In genomic region chr11:112364962-112365481, GRCh38 we compare ENCODE assay signal across 10 cellular contexts.
DNase-seq lines count a peak whose midpoint lies in the region; TF ChIP-seq lines count a peak whose summit lies in the region.
"Had no signal": no experiment of that assay in that cellular context is flagged by ENCODE, and none has a peak within 500 bp of the region (broad histone marks: within the 10 kb centered on the region; RNA-seq: fewer than 3 reads in every experiment).

No MANE protein-coding gene starts in this region.

- H3K4ac ChIP-seq in trophoblast cell (ENCODE audit: low read depth, low read length) = no peak overlapping the region

- H3K23ac ChIP-seq in trophoblast cell (ENCODE audit: low read length) = no peak overlapping the region

- DNase-seq in DMS53 (lab: John Stamatoyannopoulos, UW) (peak; percentile 66), epithelial cell of prostate (ENCODE audit: low read depth, low spot score) (peak; percentile 86), trophoblast cell (peak; percentile 52 to 68), activated gamma-delta T cell (lab: John Stamatoyannopoulos, UW) (no peak), NCI-H446 treated with DMSO at 0.1 percent for 48 hours (lab: John Stamatoyannopoulos, UW) (no peak), HK-2 (ENCODE audit: unreplicated experiment) (no peak)
- no peak for DNase-seq in activated naive CD4-positive, alpha-beta T cell (lab: John Stamatoyannopoulos, UW)
- DNase-seq: activated CD4-positive, alpha-beta T cell treated with anti-CD3 and anti-CD28 coated beads, Interleukin-2, amount 50 U/mL, for 4 hours; thyroid gland had no signal

- no peaks in the 10 kb centered on the region for H3K36me3 ChIP-seq in trophoblast cell (ENCODE audit: control insufficient read depth in 1 of 2, insufficient read depth in 2 of 2, low read length in 2 of 2)
- H3K36me3 ChIP-seq: thyroid gland had no signal

- H3K9me3 ChIP-seq in trophoblast cell (ENCODE audit: insufficient read depth, low read depth, low read length) = no peaks in the 10 kb centered on the region
- H3K9me3 ChIP-seq: thyroid gland had no signal

- H3K27me3 ChIP-seq in trophoblast cell (ENCODE audit: insufficient read depth, low read length) = no peaks in the 10 kb centered on the region
- H3K27me3 ChIP-seq: thyroid gland had no signal

- no peak overlapping the region for H2BK5ac ChIP-seq in trophoblast cell (ENCODE audit: low read depth, low read length, poor library complexity)

- no peak overlapping the region for H3K9ac ChIP-seq in trophoblast cell (ENCODE audit: low read length)

- WGBS in trophoblast cell (ENCODE audit: extremely low coverage, insufficient coverage, insufficient read length) = no CpG with 5 or more reads among the region's 7 CpGs

- H3K14ac ChIP-seq in trophoblast cell (ENCODE audit: low read length) = no peak overlapping the region

- no peaks in the 10 kb centered on the region for H3K4me1 ChIP-seq in trophoblast cell (ENCODE audit: control insufficient read depth in 1 of 2, insufficient read depth in 2 of 2, low read length in 2 of 2)
- H3K4me1 ChIP-seq: thyroid gland had no signal

- no peak overlapping the region for H4K8ac ChIP-seq in trophoblast cell (ENCODE audit: low read depth, low read length)

- no peaks in the 10 kb centered on the region for H3K79me2 ChIP-seq in trophoblast cell (ENCODE audit: control insufficient read depth, insufficient read depth, low read length, poor library complexity)

- no peak overlapping the region for H2BK12ac ChIP-seq in trophoblast cell (ENCODE audit: low read length)

- H2AK5ac ChIP-seq in trophoblast cell (ENCODE audit: low read length) = no peak overlapping the region

- H3K27ac ChIP-seq in epithelial cell of prostate = peak overlapping the region; percentile 26
- no peak overlapping the region for H3K27ac ChIP-seq in trophoblast cell (ENCODE audit: low read depth, low read length)
- H3K27ac ChIP-seq: thyroid gland had no signal

- no peak overlapping the region for H4K12ac ChIP-seq in trophoblast cell (ENCODE audit: low read depth, low read length)

- H4K91ac ChIP-seq in trophoblast cell (ENCODE audit: low read depth, low read length) = no peak overlapping the region

- no peak overlapping the region for H3K4me3 ChIP-seq in trophoblast cell (ENCODE audit: low read depth, low read length)
- H3K4me3 ChIP-seq: thyroid gland had no signal

- no peak overlapping the region for H3K4me2 ChIP-seq in trophoblast cell (ENCODE audit: low read length)

- no peak overlapping the region for H2BK120ac ChIP-seq in trophoblast cell (ENCODE audit: insufficient read depth, low read length, poor library complexity)

- H2AFZ ChIP-seq in trophoblast cell (ENCODE audit: insufficient read depth, low read length, poor library complexity) = no peak overlapping the region

- no peaks in the 10 kb centered on the region for H3K79me1 ChIP-seq in trophoblast cell (ENCODE audit: low read length)

- H3K18ac ChIP-seq in trophoblast cell (ENCODE audit: low read length) = no peak overlapping the region

TF ChIP-seq in PFSK-1, 5 proteins besides CTCF, POLR2A, EP300 and RAD21:
- no peak for TF ChIP-seq POLR2AphosphoS5 (IDR thresholded peaks at IDR 0.05; ENCODE audit: low read depth, low read length)
- no peak for TF ChIP-seq TAF1 (IDR thresholded peaks at IDR 0.05; ENCODE audit: borderline replicate concordance, insufficient read depth, low read length)
- TF ChIP-seq FOXP2 (optimal IDR thresholded peaks at IDR 0.05; ENCODE audit: borderline replicate concordance, extremely low read depth, extremely low read length, insufficient read depth) = peak; percentile 78
- TF ChIP-seq REST (IDR thresholded peaks at IDR 0.05; ENCODE audit: insufficient read depth in 1 of 2, low read depth in 2 of 2, low read length in 2 of 2) = no peak
- TF ChIP-seq SIN3A (IDR thresholded peaks at IDR 0.05; ENCODE audit: borderline replicate concordance, insufficient read depth, low read length) = no peak
TF ChIP-seq in PFSK-1: peak in this region for 1.

Comparison
In these comparisons a context has a peak if more than half of its experiments do, and no peak if none do; other contexts are left out.
1. DNase-seq: peak in DMS53 (single experiment), epithelial cell of prostate (single experiment) and trophoblast cell (2 of 2); none in activated gamma-delta T cell (single experiment), NCI-H446 treated with DMSO at 0.1 percent for 48 hours (single experiment), activated naive CD4-positive, alpha-beta T cell (0 of 4) and HK-2 (single experiment).